ENCODE assay signal across 8 cellular contexts in the genomic region with DNA sequence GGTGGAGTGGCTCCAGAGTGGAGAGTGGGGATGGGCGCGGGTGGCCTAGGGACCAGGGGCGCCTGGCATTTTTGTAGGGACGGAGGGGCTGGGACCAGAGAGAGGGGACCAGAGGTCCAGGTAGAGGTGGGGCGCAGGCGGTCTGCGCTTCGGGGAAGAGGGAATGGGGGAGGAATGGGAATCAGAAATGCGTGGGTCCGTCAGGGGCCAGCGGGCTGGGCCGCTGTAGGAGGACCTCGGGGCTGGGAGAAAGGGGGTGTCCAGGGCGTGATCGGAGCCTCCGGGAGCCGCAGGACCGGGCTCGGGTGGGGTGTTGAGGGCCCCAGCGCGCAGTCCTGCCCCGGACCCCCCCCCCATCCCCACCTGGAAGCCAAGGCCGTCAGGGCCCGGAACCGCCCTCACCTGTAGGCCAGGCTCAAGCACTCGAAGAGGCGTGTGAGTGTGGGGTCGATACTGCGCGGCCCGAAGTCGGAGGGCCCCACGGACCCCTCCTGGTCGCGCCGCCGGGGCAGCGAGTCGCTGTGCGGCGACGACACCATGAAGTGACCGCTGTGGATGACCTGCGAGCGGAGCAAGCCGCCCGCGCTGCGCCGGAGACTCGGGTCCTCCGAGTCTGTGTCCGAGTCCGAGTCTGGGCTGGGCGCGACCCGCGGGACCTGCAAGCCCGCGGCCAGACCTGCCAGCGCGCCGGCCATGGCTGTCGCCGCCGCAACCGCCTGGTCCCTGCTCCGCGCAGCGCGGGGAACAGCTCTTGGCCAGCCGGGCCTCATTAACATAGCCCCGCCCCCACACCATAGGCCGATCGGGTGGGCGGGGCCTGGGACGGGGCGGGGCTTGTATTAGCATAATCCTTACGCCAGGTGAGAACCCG. TPM values are rescaled to one million over a fixed set of nuclear protein-coding genes. Genes with fewer than 3 reads are reported as not detected.
DNase-seq lines count a peak whose midpoint lies in the region; ATAC-seq and TF ChIP-seq lines count a peak whose summit lies in the region.

Gene MLXIPL (minus strand): TSS at position 725 of the 871 bp plus-strand sequence. CDS start 30 bp downstream, at position 695.

- DNase-seq in GM23248: peak; percentile 87
- DNase-seq in NCI-H526 (lab: John Stamatoyannopoulos, UW): peak; percentile 51 to 94
- DNase-seq in activated T-cell treated with anti-CD3 and anti-CD28 coated beads, Interleukin-2, amount 50 U/mL, for 72 hours: peak; percentile 73
- no peak for DNase-seq in esophagus muscularis mucosa (ENCODE audit: extremely low spot score)
- peak; percentile 30 for DNase-seq in stimulated activated CD8-positive, alpha-beta memory T cell treated with anti-CD3 and anti-CD28 coated beads, Interleukin-7, amount 100 ng/mL, for 24 hours (ENCODE audit: low read depth)

- TF ChIP-seq EP300 in esophagus muscularis mucosa (IDR thresholded peaks at IDR 0.05): no peak

- peak within 1 kb of the TSS; percentile 65 for H3K4me2 ChIP-seq in GM23248 (ENCODE audit: unreplicated experiment)

- H3K9me3 ChIP-seq in GM23248 (ENCODE audit: low read depth) (no peaks in the 10 kb centered on the region), esophagus muscularis mucosa (no peaks in the 10 kb centered on the region), muscle layer of colon (ENCODE audit: low read length) (no peaks in the 10 kb centered on the region)

- no peak within 1 kb of the TSS for H3K27ac ChIP-seq in GM23248
- H3K27ac ChIP-seq in esophagus muscularis mucosa (replicated peaks in 1 of 4): peak within 1 kb of the TSS in 3 of 4 donors; percentile 16 to 53 (median 41)
- no peak within 1 kb of the TSS for H3K27ac ChIP-seq in muscle layer of colon (ENCODE audit: low read depth, low read length)

- no peaks in the 10 kb centered on the region for H3K36me3 Mint-ChIP-seq in activated T-cell treated with anti-CD3 and anti-CD28 coated beads, Interleukin-2, amount 50 U/mL, for 72 hours (ENCODE audit: insufficient read depth in 2 of 2)

- no peaks in the 10 kb centered on the region for H3F3A ChIP-seq in GM23248 (ENCODE audit: insufficient read depth)

- TF ChIP-seq CTCF in esophagus muscularis mucosa (IDR thresholded peaks at IDR 0.05): no peak

- peaks cover 10% of the 10 kb centered on the region for H3K4me1 Mint-ChIP-seq in activated T-cell treated with anti-CD3 and anti-CD28 coated beads, Interleukin-2, amount 50 U/mL, for 72 hours (ENCODE audit: low read depth)

- intact Hi-C loops in esophagus muscularis mucosa (cut with DNase I): no loop called here

- H3K4me3 ChIP-seq in GM23248 (peak within 1 kb of the TSS; percentile 61), esophagus muscularis mucosa (peak within 1 kb of the TSS; percentile 52 to 57 (median 54)), muscle layer of colon (ENCODE audit: low read depth in 1 of 2, low read length in 2 of 2) (peak within 1 kb of the TSS; percentile 27 to 52)

- H3K27me3 Mint-ChIP-seq in activated T-cell treated with anti-CD3 and anti-CD28 coated beads, Interleukin-2, amount 50 U/mL, for 72 hours (ENCODE audit: low read depth): peaks cover 53% of the 10 kb centered on the region

- H4K20me1 ChIP-seq in GM23248 (ENCODE audit: insufficient read depth): no peaks in the 10 kb centered on the region

- in situ Hi-C loops in GM23248 (cut with MboI): loop anchor here (25.0 kb wide), 1 partner anchor 238 kb away; the partner anchor contains the start of gene TMEM270

- no peak within 1 kb of the TSS for H3K27ac Mint-ChIP-seq in activated T-cell treated with anti-CD3 and anti-CD28 coated beads, Interleukin-2, amount 50 U/mL, for 72 hours

- H3K9ac ChIP-seq in GM23248 (no peak within 1 kb of the TSS), muscle layer of colon (ENCODE audit: low read length) (no peak within 1 kb of the TSS)

- H3K36me3 ChIP-seq in GM23248 (ENCODE audit: low read depth) (no peaks in the 10 kb centered on the region), esophagus muscularis mucosa (no peaks in the 10 kb centered on the region), muscle layer of colon (ENCODE audit: insufficient read depth, low read length) (no peaks in the 10 kb centered on the region)

- WGBS in GM23248 (ENCODE audit: low coverage in 1 of 2, low lambda C conversion rate in 2 of 2, missing lambda C conversion rate in 2 of 2), 2 experiments: 3 to 5% methylated on average over 50 to 63 of the region's 80 CpGs
- WGBS in esophagus muscularis mucosa: 13% methylated on average over 37 of the region's 80 CpGs

- H3K4me1 ChIP-seq in GM23248 (ENCODE audit: insufficient read depth) (no peaks in the 10 kb centered on the region), esophagus muscularis mucosa (peaks cover 9 to 27% (median 22%) of the 10 kb centered on the region in 4 donors), muscle layer of colon (ENCODE audit: insufficient read depth, low read length) (peaks cover 4% of the 10 kb centered on the region)

- TF ChIP-seq POLR2A in esophagus muscularis mucosa (IDR thresholded peaks at IDR 0.05; ENCODE audit: low read depth): peak; percentile 48

- H3K9me2 ChIP-seq in GM23248 (ENCODE audit: insufficient read depth): no peaks in the 10 kb centered on the region

- peak within 1 kb of the TSS; percentile 54; the same call in 1 of the 2 replicates for H2AFZ ChIP-seq in GM23248

- H3K79me2 ChIP-seq in GM23248 (ENCODE audit: insufficient read depth): no peaks in the 10 kb centered on the region

- no peaks in the 10 kb centered on the region for H3K9me3 Mint-ChIP-seq in activated T-cell treated with anti-CD3 and anti-CD28 coated beads, Interleukin-2, amount 50 U/mL, for 72 hours

- H3K4me3 Mint-ChIP-seq in activated T-cell treated with anti-CD3 and anti-CD28 coated beads, Interleukin-2, amount 50 U/mL, for 72 hours: peak within 1 kb of the TSS; percentile 43 to 68

- H3K27me3 ChIP-seq in GM23248 (replicated peaks; ENCODE audit: insufficient read depth) (peaks cover 45% of the 10 kb centered on the region), esophagus muscularis mucosa (peaks cover 0 to 81% (median 32%) of the 10 kb centered on the region in 4 donors), muscle layer of colon (ENCODE audit: control insufficient read depth in 1 of 2, insufficient read depth in 2 of 2, low read length in 2 of 2) (peaks cover 15 to 47% of the 10 kb centered on the region in 2 donors)

- peak; percentile 91 to 92 for ATAC-seq in activated T-cell treated with anti-CD3 and anti-CD28 coated beads, Interleukin-2, amount 50 U/mL, for 72 hours (replicated peaks in 1 of 2)
- ATAC-seq in GM21619 (IDR thresholded peaks at IDR 0.05; ENCODE audit: unreplicated experiment) (no peak), GM21447 (IDR thresholded peaks at IDR 0.05; ENCODE audit: unreplicated experiment) (no peak)

RNA-seq across cellular contexts. Expression of gene MLXIPL, which starts in this region (rescaled TPM):
- total RNA-seq in GM23248 (2014; rRNA removed; shearing (Covaris generic)): not detected in 2 replicates
- not detected in 2 replicates for polyA plus RNA-seq in GM23248 (2016; fragmentation: Nextera tagmentation; extraction: Ambion mirVana)
- total RNA-seq in activated T-cell treated with anti-CD3 and anti-CD28 coated beads, Interleukin-2, amount 50 U/mL, for 72 hours: under 1 TPM in 1 of 2 donors, not detected in 1; 0.14 TPM
- total RNA-seq in esophagus muscularis mucosa: 10 to 100 TPM in 2 of 4 donors, 1 to 10 TPM in 2; 6.5 to 19.5 (median 10.3) TPM

Comparison
In these comparisons a context has a peak if more than half of its experiments do, and no peak if none do; other contexts are left out.
1. Peak in DNase-seq, H3K4me3 ChIP-seq and H3K4me2 ChIP-seq in GM23248; RNA of the gene not detected or under 1 TPM.
2. Peak in DNase-seq and ATAC-seq in activated T-cell treated with anti-CD3 and anti-CD28 coated beads, Interleukin-2, amount 50 U/mL, for 72 hours; RNA of the gene not detected or under 1 TPM.
3. H3K27ac ChIP-seq: peak in esophagus muscularis mucosa (3 of 4); none in GM23248 (single experiment) and muscle layer of colon (single experiment).
4. Peak in every context shown above with its lines, with median percentiles within 50 percentile points of each other: H3K4me3 ChIP-seq.